In genomic region chr7:13947535-13947934, GRCh38 we compare ENCODE assay signal across 1 cellular context.
TF ChIP-seq lines count a peak whose summit lies in the region.

No MANE protein-coding gene starts in this region.

TF ChIP-seq in K562, 482 proteins besides CTCF, POLR2A, EP300 and RAD21 (continued from another document):
- TF ChIP-seq E2F1 (CRISPR knock-in tag; IDR thresholded peaks at IDR 0.05) (no peak), ZNF24 (IDR thresholded peaks at IDR 0.05) (peak; percentile 51; the same call in 1 of the 2 replicates), SIRT6 (IDR thresholded peaks at IDR 0.05; ENCODE audit: low read depth, low read length) (no peak)
